Comparison of ENCODE assay signal across 11 cellular contexts in the genomic region with DNA sequence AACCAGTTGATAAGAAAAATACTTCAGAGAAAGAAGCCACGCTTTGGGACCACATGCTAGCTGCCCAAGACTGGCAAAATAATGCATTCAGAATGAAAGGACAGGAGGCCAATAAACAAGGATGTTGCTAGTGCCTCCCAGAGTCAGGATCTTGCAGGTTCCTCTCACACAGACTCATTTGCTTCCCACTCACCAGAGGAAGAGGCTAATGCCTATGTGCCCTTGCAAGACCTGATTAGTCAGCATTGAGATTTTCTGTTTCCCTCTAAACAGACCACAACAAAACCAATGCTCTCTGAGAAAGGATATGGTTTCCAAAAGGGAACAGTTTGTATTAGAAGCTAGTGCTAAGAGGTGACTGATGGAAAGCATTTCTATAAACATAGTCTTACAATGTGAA.
DNase-seq lines count a peak whose midpoint lies in the region; ATAC-seq and TF ChIP-seq lines count a peak whose summit lies in the region.
"Had no signal": no experiment of that assay in that cellular context is flagged by ENCODE, and none has a peak within 500 bp of the region (broad histone marks: within the 10 kb centered on the region; RNA-seq: fewer than 3 reads in every experiment).

No MANE protein-coding gene starts in this region.

- POLR2A ChIA-PET in activated B cell treated with CpG ODN at 0.5 μM for 24 hours (lab: Charles Lee) = no interaction called here

- peaks cover 11% of the 10 kb centered on the region for H3K4me1 Mint-ChIP-seq in activated naive CD4-positive, alpha-beta T cell treated with anti-CD3 and anti-CD28 coated beads for 36 hours (ENCODE audit: low read depth)
- no peaks in the 10 kb centered on the region for H3K4me1 Mint-ChIP-seq in activated B cell treated with CpG ODN at 0.5 μM for 24 hours
- H3K4me1 Mint-ChIP-seq in stimulated activated naive CD8-positive, alpha-beta T cell treated with anti-CD3 and anti-CD28 coated beads, Interleukin-15, Interleukin-2, amounts not matched to agents 100 ng/mL and 50 ng/mL, for 24 hours (ENCODE audit: low read depth) = peaks cover 11% of the 10 kb centered on the region

- H3K4me3 ChIP-seq in gastroesophageal sphincter (no peak overlapping the region), HAP-1 (no peak overlapping the region)

- H3K27ac Mint-ChIP-seq in activated naive CD4-positive, alpha-beta T cell treated with anti-CD3 and anti-CD28 coated beads for 36 hours = peak overlapping the region; percentile 39
- H3K27ac Mint-ChIP-seq in activated B cell treated with CpG ODN at 0.5 μM for 24 hours = peak overlapping the region; percentile 16
- peak overlapping the region; percentile 3 for H3K27ac Mint-ChIP-seq in stimulated activated naive CD8-positive, alpha-beta T cell treated with anti-CD3 and anti-CD28 coated beads, Interleukin-15, Interleukin-2, amounts not matched to agents 100 ng/mL and 50 ng/mL, for 24 hours

- H3K9me3 Mint-ChIP-seq in activated naive CD4-positive, alpha-beta T cell treated with anti-CD3 and anti-CD28 coated beads for 36 hours = no peaks in the 10 kb centered on the region
- H3K9me3 Mint-ChIP-seq in activated B cell treated with CpG ODN at 0.5 μM for 24 hours = no peaks in the 10 kb centered on the region
- no peaks in the 10 kb centered on the region for H3K9me3 Mint-ChIP-seq in stimulated activated naive CD8-positive, alpha-beta T cell treated with anti-CD3 and anti-CD28 coated beads, Interleukin-15, Interleukin-2, amounts not matched to agents 100 ng/mL and 50 ng/mL, for 24 hours

- H3K36me3 ChIP-seq in gastroesophageal sphincter (peaks cover 4 to 100% of the 10 kb centered on the region in 2 donors), HAP-1 (replicated peaks) (peaks cover 76% of the 10 kb centered on the region)

- TF ChIP-seq POLR2A in gastroesophageal sphincter (IDR thresholded peaks at IDR 0.05) = no peak

- no peak overlapping the region for H3K4me3 Mint-ChIP-seq in activated naive CD4-positive, alpha-beta T cell treated with anti-CD3 and anti-CD28 coated beads for 36 hours
- no peak overlapping the region for H3K4me3 Mint-ChIP-seq in activated B cell treated with CpG ODN at 0.5 μM for 24 hours
- no peak overlapping the region for H3K4me3 Mint-ChIP-seq in stimulated activated naive CD8-positive, alpha-beta T cell treated with anti-CD3 and anti-CD28 coated beads, Interleukin-15, Interleukin-2, amounts not matched to agents 100 ng/mL and 50 ng/mL, for 24 hours

- intact Hi-C loops in activated naive CD4-positive, alpha-beta T cell treated with anti-CD3 and anti-CD28 coated beads for 36 hours (cut with micrococcal nuclease) = loop anchor here (2.0 kb wide), 1 partner anchor 86 kb away; a partner anchor contains a TSS
- intact Hi-C loops in activated B cell treated with CpG ODN at 0.5 μM for 24 hours (cut with micrococcal nuclease) = no loop called here

- no peaks in the 10 kb centered on the region for H3K9me3 ChIP-seq in gastroesophageal sphincter
- no peaks in the 10 kb centered on the region for H3K9me3 ChIP-seq in HAP-1

- TF ChIP-seq CTCF in activated B cell treated with CpG ODN at 0.5 μM for 24 hours (IDR thresholded peaks at IDR 0.05) (no peak), gastroesophageal sphincter (IDR thresholded peaks at IDR 0.05) (no peak)

- ATAC-seq in activated B cell treated with CpG ODN at 0.5 μM for 24 hours (ENCODE audit: low read depth) = no peak
- ATAC-seq in gastroesophageal sphincter = peak; percentile 32
- ATAC-seq: left colon had no signal

- peaks cover 25% of the 10 kb centered on the region for H3K36me3 Mint-ChIP-seq in activated naive CD4-positive, alpha-beta T cell treated with anti-CD3 and anti-CD28 coated beads for 36 hours (ENCODE audit: low read depth)
- H3K36me3 Mint-ChIP-seq in activated B cell treated with CpG ODN at 0.5 μM for 24 hours (ENCODE audit: low read depth) = peaks cover 88% of the 10 kb centered on the region
- H3K36me3 Mint-ChIP-seq in stimulated activated naive CD8-positive, alpha-beta T cell treated with anti-CD3 and anti-CD28 coated beads, Interleukin-15, Interleukin-2, amounts not matched to agents 100 ng/mL and 50 ng/mL, for 24 hours (ENCODE audit: low read depth) = peaks cover 68% of the 10 kb centered on the region

- H3K4me1 ChIP-seq in gastroesophageal sphincter (no peaks in the 10 kb centered on the region), HAP-1 (no peaks in the 10 kb centered on the region)

- H3K27me3 Mint-ChIP-seq in activated naive CD4-positive, alpha-beta T cell treated with anti-CD3 and anti-CD28 coated beads for 36 hours (ENCODE audit: low read depth) = no peaks in the 10 kb centered on the region
- H3K27me3 Mint-ChIP-seq in activated B cell treated with CpG ODN at 0.5 μM for 24 hours = no peaks in the 10 kb centered on the region
- H3K27me3 Mint-ChIP-seq in stimulated activated naive CD8-positive, alpha-beta T cell treated with anti-CD3 and anti-CD28 coated beads, Interleukin-15, Interleukin-2, amounts not matched to agents 100 ng/mL and 50 ng/mL, for 24 hours = no peaks in the 10 kb centered on the region

- CTCF ChIA-PET in activated naive CD4-positive, alpha-beta T cell treated with anti-CD3 and anti-CD28 coated beads for 36 hours (lab: Charles Lee) = no interaction called here
- CTCF ChIA-PET in activated B cell treated with CpG ODN at 0.5 μM for 24 hours (lab: Charles Lee) = no interaction called here

- H3K27me3 ChIP-seq in gastroesophageal sphincter (no peaks in the 10 kb centered on the region), HAP-1 (ENCODE audit: low read depth) (no peaks in the 10 kb centered on the region)

- no peak for TF ChIP-seq EP300 in gastroesophageal sphincter (IDR thresholded peaks at IDR 0.05)

- 75% methylated on average over 1 of the region's 1 CpG; no CpG with 5 or more reads in 1 of the 2 donors for WGBS in gastroesophageal sphincter (ENCODE audit: low coverage in 1 of 2), 2 donors

- in situ Hi-C loops in HAP-1 (cut with MboI; ENCODE audit: low sequenced_read_pairs) = no loop called here

- peak; percentile 32 for DNase-seq in activated naive CD4-positive, alpha-beta T cell treated with anti-CD3 and anti-CD28 coated beads for 36 hours
- DNase-seq in activated naive CD4-positive, alpha-beta T cell treated with anti-CD3 and anti-CD28 coated beads, Interleukin-2, amount 50 U/mL, for 16 hours = no peak
- no peak for DNase-seq in activated B cell treated with CpG ODN at 0.5 μM for 24 hours
- no peak for DNase-seq in HAP-1 (ENCODE audit: low spot score in 2 of 2)
- no peak for DNase-seq in T-helper 9 cell
- no peak for DNase-seq in GM19240 (ENCODE audit: insufficient read length, low spot score)
- DNase-seq: DMS 273 treated with DMSO at 0.1 percent for 48 hours, left colon, SHP77 treated with DMSO at 0.1 percent for 48 hours had no signal

- no peak overlapping the region for H3K27ac ChIP-seq in gastroesophageal sphincter
